8 cellular contexts compared by ENCODE assay signal in genomic region chr19:9793051-9793591, GRCh38. TPM values are rescaled to one million over a fixed set of nuclear protein-coding genes. Genes with fewer than 3 reads are reported as not detected.
DNase-seq lines count a peak whose midpoint lies in the region; ATAC-seq and TF ChIP-seq lines count a peak whose summit lies in the region.

No MANE protein-coding gene starts in this region.

- no peak for TF ChIP-seq CTCF in AG10803 (conservative IDR thresholded peaks at IDR 0.05; ENCODE audit: low read length)

- ATAC-seq in HG03039 (IDR thresholded peaks at IDR 0.05; ENCODE audit: unreplicated experiment) (peak; percentile 6), GM21367 (IDR thresholded peaks at IDR 0.05; ENCODE audit: unreplicated experiment) (no peak)
- peak; percentile 5 to 22 for ATAC-seq in activated CD4-positive, CD25-positive, alpha-beta regulatory T cell treated with anti-CD3 and anti-CD28 coated beads, Interleukin-2, amount 50 U/mL, for 24 hours

- peak overlapping the region; percentile 87 for H3K4me3 ChIP-seq in AG10803 (ENCODE audit: low read length)

- DNase-seq in AG10803 (ENCODE audit: low read depth) = peak; percentile 36
- peak; percentile 58 for DNase-seq in dermis blood vessel endothelial cell
- DNase-seq in lung microvascular endothelial cell (ENCODE audit: low read depth in 2 of 2) = peak; percentile 45 to 58
- DNase-seq in stimulated activated CD4-positive, alpha-beta T cell treated with anti-CD3 and anti-CD28 coated beads, TNF-alpha, amount 100 ng/mL, for 4 hours (ENCODE audit: low read depth in 3 of 3) = peak; percentile 38 to 57 (median 51)
- no peak for DNase-seq in HuH-7 (ENCODE audit: low spot score)

RNA-seq across cellular contexts. Expression of gene ZNF846, which starts 24.6 kb away (rescaled TPM):
- 4.9 and 9.2 TPM in 2 replicates for total RNA-seq in dermis blood vessel endothelial cell
- total RNA-seq in lung microvascular endothelial cell = 3.9 and 4.0 TPM in 2 replicates

RNA-seq across cellular contexts. Expression of gene FBXL12, which starts 25.8 kb away (rescaled TPM):
- 15.1 and 16.1 TPM in 2 replicates for total RNA-seq in dermis blood vessel endothelial cell
- total RNA-seq in lung microvascular endothelial cell = 6.1 and 10.3 TPM in 2 replicates

RNA-seq across cellular contexts. Expression of gene UBL5, which starts 34.6 kb away (rescaled TPM):
- total RNA-seq in dermis blood vessel endothelial cell = 116 and 361 TPM in 2 replicates
- total RNA-seq in lung microvascular endothelial cell = 172 and 227 TPM in 2 replicates

RNA-seq across cellular contexts. Expression of gene PIN1, which starts 42.0 kb away (rescaled TPM):
- total RNA-seq in dermis blood vessel endothelial cell (99.4 and 127 TPM in 2 replicates), lung microvascular endothelial cell (81.1 and 95.8 TPM in 2 replicates)
